In the genomic region with DNA sequence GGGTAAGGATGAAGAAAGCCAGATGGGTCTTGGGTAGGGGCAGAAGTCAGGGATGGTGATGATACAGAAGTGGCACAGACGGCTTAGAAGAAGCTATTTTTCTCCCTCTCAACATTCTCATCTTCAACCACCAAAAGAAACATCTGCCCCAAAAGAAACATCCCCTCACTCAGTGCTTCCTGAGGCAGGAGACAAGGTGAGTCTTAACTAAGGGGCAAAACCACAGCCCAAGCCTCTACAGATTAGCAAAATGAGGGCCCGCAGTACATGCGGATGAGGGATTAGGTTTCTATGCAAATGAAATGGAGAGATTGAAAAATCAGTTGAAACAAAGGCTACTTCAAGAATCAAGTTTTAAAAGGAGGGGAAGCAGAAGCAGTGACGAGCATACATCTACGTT, we compare ENCODE assay signal across 6 cellular contexts.
"Had no signal": no experiment of that assay in that cellular context is flagged by ENCODE, and none has a peak within 500 bp of the region (broad histone marks: within the 10 kb centered on the region; RNA-seq: fewer than 3 reads in every experiment).

No MANE protein-coding gene starts in this region.

- DNase-seq: GM23248, H7, HCEC 1CT, IMR-90, KG1 had no signal

- H2AFZ ChIP-seq: GM23248 had no signal

- ATAC-seq: K562 had no signal

- H3K9ac ChIP-seq: GM23248 had no signal

- H3K4me3 ChIP-seq: GM23248, K562 had no signal

- FAIRE-seq: K562 had no signal

- H3K27ac ChIP-seq: GM23248 had no signal
